9 cellular contexts compared by ENCODE assay signal in the genomic region with DNA sequence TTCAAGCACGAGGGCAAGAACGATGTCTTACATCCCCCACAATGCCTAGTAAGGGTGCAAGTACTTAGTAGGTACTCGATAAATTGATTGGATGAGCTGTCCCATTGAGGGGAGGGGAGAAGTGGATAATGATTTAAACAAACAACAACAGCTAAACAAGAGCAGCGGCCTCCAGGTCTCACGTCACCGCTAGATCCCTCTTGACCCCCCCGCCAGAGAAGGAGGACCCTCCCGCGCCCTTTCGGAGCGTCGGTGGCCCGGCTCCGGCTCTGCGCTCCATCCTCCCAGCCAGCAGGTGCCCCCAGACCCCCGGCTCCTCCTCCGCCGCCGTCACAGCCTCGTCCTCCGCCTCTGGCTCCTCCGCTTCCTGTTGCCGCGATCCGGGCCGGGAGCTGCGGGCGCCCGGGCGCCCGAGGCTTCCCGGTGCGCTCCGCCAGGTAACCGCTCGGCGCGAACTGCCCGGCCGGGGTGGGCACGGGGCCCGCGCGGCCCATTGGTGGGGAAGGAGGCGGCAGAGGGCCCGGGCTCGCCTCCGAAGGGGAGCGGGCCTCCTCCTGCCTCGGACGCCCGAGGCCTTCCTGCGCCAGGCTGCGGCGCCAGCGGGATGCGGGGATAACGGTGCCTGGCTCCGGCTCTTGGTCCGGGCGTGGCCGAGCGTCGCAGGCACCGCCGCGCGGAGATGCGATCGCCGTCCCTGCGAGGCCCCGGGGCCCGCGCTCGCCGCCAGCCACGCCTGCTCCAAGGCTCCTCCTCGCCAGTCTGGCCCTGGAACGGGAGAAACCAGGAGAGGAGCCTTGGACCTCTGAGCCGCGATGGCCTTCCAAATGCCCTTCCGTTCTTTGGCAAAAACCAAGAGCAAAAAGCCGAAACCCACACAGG. TPM values are rescaled to one million over a fixed set of nuclear protein-coding genes. Genes with fewer than 3 reads are reported as not detected.
DNase-seq lines count a peak whose midpoint lies in the region; ATAC-seq, FAIRE-seq and TF ChIP-seq lines count a peak whose summit lies in the region.
"Had no signal": no experiment of that assay in that cellular context is flagged by ENCODE, and none has a peak within 500 bp of the region (broad histone marks: within the 10 kb centered on the region; RNA-seq: fewer than 3 reads in every experiment).

Gene TLCD5 (plus strand): TSS at position 368 of the 879 bp plus-strand sequence. CDS start 2,143 bp downstream, outside the sequence.

- no peaks in the 10 kb centered on the region for H4K20me1 ChIP-seq in astrocyte (ENCODE audit: insufficient read depth, low read length)

- H3K4me3 Mint-ChIP-seq in astrocyte (ENCODE audit: unreplicated experiment): peak within 1 kb of the TSS; percentile 92

- peak within 1 kb of the TSS; percentile 87 for H3K4me2 ChIP-seq in astrocyte (ENCODE audit: low read length)

- POLR2A ChIA-PET in RWPE1 (lab: Yijun Ruan, JAX; ENCODE audit: low non-redundant PET): no interaction called here

- TF ChIP-seq CTCF in GM10266 (IDR thresholded peaks at IDR 0.05; ENCODE audit: control insufficient read depth, insufficient read depth, low read depth, missing control alignments) (peak; percentile 35), RWPE1 (conservative IDR thresholded peaks at IDR 0.05; ENCODE audit: low read depth) (peak; percentile 19; the same call in 1 of the 2 replicates), astrocyte (IDR thresholded peaks at IDR 0.05; ENCODE audit: insufficient read depth, low read depth, low read length) (no peak), psoas muscle (IDR thresholded peaks at IDR 0.05) (no peak)

- H3K9me3 ChIP-seq in astrocyte (ENCODE audit: insufficient read depth, low read depth, low read length) (no peaks in the 10 kb centered on the region), psoas muscle (no peaks in the 10 kb centered on the region)

- H3K27me3 ChIP-seq in astrocyte (ENCODE audit: insufficient read depth, low read length): no peaks in the 10 kb centered on the region
- H3K27me3 ChIP-seq in psoas muscle (ENCODE audit: insufficient read depth in 3 of 3, low read length in 2 of 3): peaks cover 2 to 19% (median 3%) of the 10 kb centered on the region in 3 donors

- peak; percentile 81 for DNase-seq in GM10266 (ENCODE audit: extremely low spot score)
- no peak for DNase-seq in RWPE1 (ENCODE audit: low spot score)
- peak; percentile 61 for DNase-seq in astrocyte (ENCODE audit: low read depth)
- DNase-seq in hepatic stellate cell (ENCODE audit: low spot score): peak; percentile 60
- DNase-seq in psoas muscle: peak; percentile 63 to 75
- no peak for DNase-seq in NK-92 (lab: John Stamatoyannopoulos, UW; ENCODE audit: unreplicated experiment)

- H3K36me3 Mint-ChIP-seq in astrocyte (ENCODE audit: low read depth, unreplicated experiment): peaks cover 2% of the 10 kb centered on the region

- 1 to 4% (median 3%) methylated on average over 61 to 84 of the region's 84 CpGs for whole genome bisulfite sequencing in psoas muscle, 3 donors

- peak within 1 kb of the TSS; percentile 70 for H3K4me3 ChIP-seq in astrocyte (ENCODE audit: insufficient read depth, low read depth, low read length)
- H3K4me3 ChIP-seq in psoas muscle: peak within 1 kb of the TSS; percentile 77

- H3K36me3 ChIP-seq in astrocyte (ENCODE audit: insufficient read depth, low read length): peaks cover 1% of the 10 kb centered on the region
- H3K36me3 ChIP-seq in psoas muscle (ENCODE audit: insufficient read depth in 1 of 2, low read depth in 1 of 2): no peaks in the 10 kb centered on the region

- peaks cover 21% of the 10 kb centered on the region for H3K4me1 Mint-ChIP-seq in astrocyte (ENCODE audit: low read depth, unreplicated experiment)

- H3K9me3 Mint-ChIP-seq in astrocyte (ENCODE audit: unreplicated experiment): no peaks in the 10 kb centered on the region

- CTCF ChIA-PET in RWPE1 (lab: Yijun Ruan, JAX): interaction anchor here (0.5 to 0.8 kb wide), 2 partner anchors 25 to 602 kb away, joined by 3 read pairs; no protein-coding TSS in a partner anchor

- ATAC-seq in HG03432 (IDR thresholded peaks at IDR 0.05; ENCODE audit: unreplicated experiment): peak; percentile 76
- ATAC-seq in psoas muscle: peak; percentile 60 to 76 (median 72)
- no peak for ATAC-seq in GM18870 (IDR thresholded peaks at IDR 0.05; ENCODE audit: unreplicated experiment)

- H3K27ac ChIP-seq in RWPE1 (peak within 1 kb of the TSS; percentile 79), astrocyte (ENCODE audit: low read depth, low read length) (peak within 1 kb of the TSS; percentile 83), psoas muscle (peak within 1 kb of the TSS; percentile 82)

- peak within 1 kb of the TSS; percentile 90 for H3K27ac Mint-ChIP-seq in astrocyte (ENCODE audit: unreplicated experiment)

- peak within 1 kb of the TSS; percentile 92 for H3K9ac ChIP-seq in astrocyte (ENCODE audit: low read length)

- intact Hi-C loops in psoas muscle (cut with DNase I): loop anchor here in 1 of 2 donors (5.0 kb wide), 1 partner anchor 362 kb away; no protein-coding TSS in a partner anchor

- H2AFZ ChIP-seq in astrocyte (ENCODE audit: low read depth, low read length): peak within 1 kb of the TSS; percentile 69

- H3K4me1 ChIP-seq in astrocyte (ENCODE audit: insufficient read depth, low read length) (peaks cover 28% of the 10 kb centered on the region), psoas muscle (peaks cover 5% of the 10 kb centered on the region)

- H3K79me2 ChIP-seq in astrocyte (ENCODE audit: insufficient read depth, low read length): peaks cover 36% of the 10 kb centered on the region

- peaks cover 5% of the 10 kb centered on the region for H3K27me3 Mint-ChIP-seq in astrocyte (ENCODE audit: low read depth, unreplicated experiment)

- FAIRE-seq in astrocyte (lab: Jason Lieb, UNC): no peak
- FAIRE-seq: colon had no signal

RNA-seq across cellular contexts. Expression of gene TLCD5, which starts in this region (rescaled TPM):
- total RNA-seq in astrocyte: 9.3 and 9.5 TPM in 2 replicates
- total RNA-seq in psoas muscle: 1 to 10 TPM in 2 of 4 donors, under 1 TPM in 2; 0.53 to 2.5 (median 1.4) TPM
- polyA plus RNA-seq in psoas muscle: under 1 TPM; 0.39 to 0.94 (median 0.48) TPM

Comparison
In these comparisons a context has a peak if more than half of its experiments do, and no peak if none do; other contexts are left out.
1. DNase-seq: peak in GM10266 (single experiment), astrocyte (single experiment), hepatic stellate cell (single experiment) and psoas muscle (2 of 2); none in RWPE1 (single experiment) and NK-92 (single experiment).
2. CTCF ChIP-seq: peak in GM10266 (single experiment) and RWPE1 (single experiment); none in astrocyte (single experiment) and psoas muscle (single experiment).
3. Peak in every context shown above with its lines, with median percentiles within 50 percentile points of each other: H3K27ac ChIP-seq.